4 cellular contexts compared by ENCODE assay signal in the genomic region with DNA sequence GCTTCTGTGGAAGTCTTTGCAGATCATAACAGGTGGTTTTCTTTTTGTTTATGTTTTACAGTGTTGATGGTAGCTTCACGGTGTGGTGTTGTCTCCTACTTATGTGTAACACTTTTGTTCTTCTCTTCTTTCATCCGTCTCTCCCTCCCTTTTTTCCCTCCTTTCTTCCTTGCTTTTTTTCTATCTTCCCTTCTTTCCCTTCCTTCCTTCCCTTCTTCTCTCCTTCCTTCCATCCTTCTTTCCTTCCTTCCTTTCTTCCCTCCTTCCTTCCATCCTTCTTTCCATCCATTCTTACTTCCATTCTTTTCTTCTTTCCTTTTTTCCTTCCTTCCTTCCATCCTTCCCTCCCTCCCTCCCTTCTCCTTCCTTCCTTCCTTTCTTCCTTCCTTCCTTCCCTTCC.
TF ChIP-seq lines count a peak whose summit lies in the region.

No MANE protein-coding gene starts in this region.

TF ChIP-seq in HepG2, 621 proteins besides CTCF, POLR2A, EP300 and RAD21:
- TF ChIP-seq FOXK2 (IDR thresholded peaks at IDR 0.05) (0 out of 2 replicates have a peak, but pooled peaks have one; percentile 9), NR3C1 (CRISPR knock-in tag; IDR thresholded peaks at IDR 0.05) (no peak)
- TF ChIP-seq, protein P1, sequence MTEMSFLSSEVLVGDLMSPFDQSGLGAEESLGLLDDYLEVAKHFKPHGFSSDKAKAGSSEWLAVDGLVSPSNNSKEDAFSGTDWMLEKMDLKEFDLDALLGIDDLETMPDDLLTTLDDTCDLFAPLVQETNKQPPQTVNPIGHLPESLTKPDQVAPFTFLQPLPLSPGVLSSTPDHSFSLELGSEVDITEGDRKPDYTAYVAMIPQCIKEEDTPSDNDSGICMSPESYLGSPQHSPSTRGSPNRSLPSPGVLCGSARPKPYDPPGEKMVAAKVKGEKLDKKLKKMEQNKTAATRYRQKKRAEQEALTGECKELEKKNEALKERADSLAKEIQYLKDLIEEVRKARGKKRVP (CRISPR knock-in tag; IDR thresholded peaks at IDR 0.05) = no peak
- TF ChIP-seq, protein P2, sequence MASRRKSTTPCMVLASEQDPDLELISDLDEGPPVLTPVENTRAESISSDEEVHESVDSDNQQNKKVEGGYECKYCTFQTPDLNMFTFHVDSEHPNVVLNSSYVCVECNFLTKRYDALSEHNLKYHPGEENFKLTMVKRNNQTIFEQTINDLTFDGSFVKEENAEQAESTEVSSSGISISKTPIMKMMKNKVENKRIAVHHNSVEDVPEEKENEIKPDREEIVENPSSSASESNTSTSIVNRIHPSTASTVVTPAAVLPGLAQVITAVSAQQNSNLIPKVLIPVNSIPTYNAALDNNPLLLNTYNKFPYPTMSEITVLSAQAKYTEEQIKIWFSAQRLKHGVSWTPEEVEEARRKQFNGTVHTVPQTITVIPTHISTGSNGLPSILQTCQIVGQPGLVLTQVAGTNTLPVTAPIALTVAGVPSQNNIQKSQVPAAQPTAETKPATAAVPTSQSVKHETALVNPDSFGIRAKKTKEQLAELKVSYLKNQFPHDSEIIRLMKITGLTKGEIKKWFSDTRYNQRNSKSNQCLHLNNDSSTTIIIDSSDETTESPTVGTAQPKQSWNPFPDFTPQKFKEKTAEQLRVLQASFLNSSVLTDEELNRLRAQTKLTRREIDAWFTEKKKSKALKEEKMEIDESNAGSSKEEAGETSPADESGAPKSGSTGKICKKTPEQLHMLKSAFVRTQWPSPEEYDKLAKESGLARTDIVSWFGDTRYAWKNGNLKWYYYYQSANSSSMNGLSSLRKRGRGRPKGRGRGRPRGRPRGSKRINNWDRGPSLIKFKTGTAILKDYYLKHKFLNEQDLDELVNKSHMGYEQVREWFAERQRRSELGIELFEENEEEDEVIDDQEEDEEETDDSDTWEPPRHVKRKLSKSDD (CRISPR knock-in tag; IDR thresholded peaks at IDR 0.05; ENCODE audit: low read depth) = no peak
TF ChIP-seq in HepG2: peak in this region for 1.

TF ChIP-seq in HEK293, 187 proteins besides CTCF, POLR2A, EP300 and RAD21:
- TF ChIP-seq ZNF558 (tag by site-specific recombination; IDR thresholded peaks at IDR 0.05) (no peak), ZNF776 (tag by site-specific recombination; IDR thresholded peaks at IDR 0.05; ENCODE audit: borderline replicate concordance) (0 out of 2 replicates have a peak, but pooled peaks have one; percentile 17), ZNF366 (tag by site-specific recombination; conservative IDR thresholded peaks at IDR 0.05) (peak; percentile 93), SCRT2 (tag by site-specific recombination; IDR thresholded peaks at IDR 0.05) (peak; percentile 26; the same call in 1 of the 2 replicates)

TF ChIP-seq in WTC11, 78 proteins besides CTCF, POLR2A, EP300 and RAD21:
- TF ChIP-seq, protein P3, sequence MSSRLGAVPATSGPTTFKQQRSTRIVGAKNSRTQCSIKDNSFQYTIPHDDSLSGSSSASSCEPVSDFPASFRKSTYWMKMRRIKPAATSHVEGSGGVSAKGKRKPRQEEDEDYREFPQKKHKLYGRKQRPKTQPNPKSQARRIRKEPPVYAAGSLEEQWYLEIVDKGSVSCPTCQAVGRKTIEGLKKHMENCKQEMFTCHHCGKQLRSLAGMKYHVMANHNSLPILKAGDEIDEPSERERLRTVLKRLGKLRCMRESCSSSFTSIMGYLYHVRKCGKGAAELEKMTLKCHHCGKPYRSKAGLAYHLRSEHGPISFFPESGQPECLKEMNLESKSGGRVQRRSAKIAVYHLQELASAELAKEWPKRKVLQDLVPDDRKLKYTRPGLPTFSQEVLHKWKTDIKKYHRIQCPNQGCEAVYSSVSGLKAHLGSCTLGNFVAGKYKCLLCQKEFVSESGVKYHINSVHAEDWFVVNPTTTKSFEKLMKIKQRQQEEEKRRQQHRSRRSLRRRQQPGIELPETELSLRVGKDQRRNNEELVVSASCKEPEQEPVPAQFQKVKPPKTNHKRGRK (CRISPR knock-in tag; IDR thresholded peaks at IDR 0.05; ENCODE audit: borderline replicate concordance) = 0 out of 2 replicates have a peak, but pooled peaks have one; percentile 72
- no peak for TF ChIP-seq RELA (CRISPR knock-in tag; IDR thresholded peaks at IDR 0.05; ENCODE audit: borderline replicate concordance)

TF ChIP-seq in K562, 482 proteins besides CTCF, POLR2A, EP300 and RAD21:
- TF ChIP-seq, protein P3 (tag; IDR thresholded peaks at IDR 0.05) = peak; percentile 73
- no peak for TF ChIP-seq ZNF282 (CRISPR knock-in tag; IDR thresholded peaks at IDR 0.05)
TF ChIP-seq in K562: peak in this region for 1.
